ENCODE assay signal across 9 cellular contexts in genomic region chr15:78541744-78542034, GRCh38. TPM values are rescaled to one million over a fixed set of nuclear protein-coding genes. Genes with fewer than 3 reads are reported as not detected.
A peak's percentile ranks its signal among the peaks of the same experiment; 100 is the strongest.
DNase-seq lines count a peak whose midpoint lies in the region; ATAC-seq and TF ChIP-seq lines count a peak whose summit lies in the region.
"Had no signal": no experiment of that assay in that cellular context is flagged by ENCODE, and none has a peak within 500 bp of the region (broad histone marks: within the 10 kb centered on the region; RNA-seq: fewer than 3 reads in every experiment).

No MANE protein-coding gene starts in this region.

- H3K4me2 ChIP-seq in GM23248 (ENCODE audit: unreplicated experiment) = peak overlapping the region; percentile 86

- peak overlapping the region; percentile 89 for H3K9ac ChIP-seq in GM23248

- peak overlapping the region; percentile 87 to 96 (median 96) for H3K4me3 Mint-ChIP-seq in T-cell

- peaks cover 47% of the 10 kb centered on the region for H3K79me2 ChIP-seq in GM23248 (ENCODE audit: insufficient read depth)

- H3K4me1 Mint-ChIP-seq in T-cell = peaks cover 24 to 38% (median 35%) of the 10 kb centered on the region in 3 donors

- peak overlapping the region; percentile 98 for H3K27ac Mint-ChIP-seq in T-cell

- H3K4me1 ChIP-seq in GM23248 (ENCODE audit: insufficient read depth) (peaks cover 9% of the 10 kb centered on the region), sigmoid colon (peaks cover 0 to 29% (median 16%) of the 10 kb centered on the region in 4 donors)

- ATAC-seq in T-cell (replicated peaks in 1 of 4) (no peak), GM18511 (IDR thresholded peaks at IDR 0.05; ENCODE audit: unreplicated experiment) (no peak), HG03354 (IDR thresholded peaks at IDR 0.05; ENCODE audit: poor library complexity, severe bottlenecking, unreplicated experiment) (no peak)

- CTCF ChIA-PET in T-cell (lab: Charles Lee) = interaction anchor here in 1 of 2 donors (2.7 kb wide), 1 partner anchor 24 kb away, joined by 11 read pairs; the partner anchor contains the start of gene CHRNA5

- H3K27me3 ChIP-seq in GM23248 (replicated peaks; ENCODE audit: insufficient read depth) (no peaks in the 10 kb centered on the region), sigmoid colon (no peaks in the 10 kb centered on the region)

- H2AFZ ChIP-seq in GM23248 = peak overlapping the region; percentile 84

- H3K27ac ChIP-seq in GM23248 = peak overlapping the region; percentile 81
- peak overlapping the region in 3 of 4 donors; percentile 94 to 97 (median 96) for H3K27ac ChIP-seq in sigmoid colon

- no peaks in the 10 kb centered on the region for H4K20me1 ChIP-seq in GM23248 (ENCODE audit: insufficient read depth)

- no peak for TF ChIP-seq EP300 in sigmoid colon (IDR thresholded peaks at IDR 0.05)

- POLR2A ChIA-PET in T-cell (lab: Charles Lee) = no interaction called here

- H3K9me3 Mint-ChIP-seq in T-cell = no peaks in the 10 kb centered on the region

- no peaks in the 10 kb centered on the region for H3K27me3 Mint-ChIP-seq in T-cell

- H3K9me2 ChIP-seq in GM23248 (ENCODE audit: insufficient read depth) = no peaks in the 10 kb centered on the region

- intact Hi-C loops in sigmoid colon (cut with DNase I) = loop anchor here (2.0 kb wide), 2 partner anchors 23 to 35 kb away; partner anchors contain the start of genes CHRNA5 and HYKK

- no peak for TF ChIP-seq CTCF in fibroblast of pulmonary artery (IDR thresholded peaks at IDR 0.05; ENCODE audit: low read length, missing control alignments)
- no peak for TF ChIP-seq CTCF in sigmoid colon (IDR thresholded peaks at IDR 0.05)

- no peaks in the 10 kb centered on the region for H3F3A ChIP-seq in GM23248 (ENCODE audit: insufficient read depth)

- WGBS in GM23248 (ENCODE audit: low coverage in 1 of 2, low lambda C conversion rate in 2 of 2, missing lambda C conversion rate in 2 of 2), 2 experiments = 0 to 6% methylated on average over 1 of the region's 1 CpG
- 13 to 38% methylated on average over 1 of the region's 1 CpG for WGBS in sigmoid colon, 2 donors

- peak overlapping the region; percentile 84 for H3K4me3 ChIP-seq in GM23248
- peak overlapping the region; percentile 94 for H3K4me3 ChIP-seq in fibroblast of pulmonary artery (replicated peaks; ENCODE audit: low read depth, low read length)
- H3K4me3 ChIP-seq in sigmoid colon = peak overlapping the region; percentile 73 to 88 (median 78)

- no peak for TF ChIP-seq POLR2A in sigmoid colon (IDR thresholded peaks at IDR 0.05)

- in situ Hi-C loops in GM23248 (cut with MboI) = no loop called here

- peaks cover 34% of the 10 kb centered on the region for H3K36me3 ChIP-seq in GM23248 (ENCODE audit: low read depth)
- peaks cover 13 to 48% (median 25%) of the 10 kb centered on the region in 4 donors for H3K36me3 ChIP-seq in sigmoid colon

- DNase-seq in GM23248 (no peak), T-cell (no peak), fibroblast of pulmonary artery (ENCODE audit: low read depth) (no peak), sigmoid colon (no peak), AML-193 (lab: John Stamatoyannopoulos, UW) (no peak), C1 segment of cervical spinal cord (lab: John Stamatoyannopoulos, UW) (no peak)
- DNase-seq: NCI-H1694 had no signal

- peaks cover 22% of the 10 kb centered on the region for H3K36me3 Mint-ChIP-seq in T-cell

- H3K9me3 ChIP-seq in GM23248 (ENCODE audit: low read depth) (no peaks in the 10 kb centered on the region), sigmoid colon (no peaks in the 10 kb centered on the region)

RNA-seq across cellular contexts. Expression of gene PSMA4, which starts 1.4 kb away (rescaled TPM):
- total RNA-seq in GM23248 (2014; rRNA removed; shearing (Covaris generic)) = 177 and 201 TPM in 2 replicates
- polyA plus RNA-seq in GM23248 (2016; fragmentation: Nextera tagmentation; extraction: Ambion mirVana) = 246 and 250 TPM in 2 replicates
- total RNA-seq in T-cell = 10 to 100 TPM; 54.5 to 87.0 (median 80.7) TPM
- 100 to 1,000 TPM in 3 of 4 donors, 10 to 100 TPM in 1; 90.8 to 173 (median 157) TPM for total RNA-seq in sigmoid colon
- polyA plus RNA-seq in sigmoid colon = 100 to 1,000 TPM; 249 to 390 (median 269) TPM

RNA-seq across cellular contexts. Expression of gene CHRNA5, which starts 23.6 kb away (rescaled TPM):
- total RNA-seq in GM23248 (2014; rRNA removed; shearing (Covaris generic)) = under 0.01 and 1.3 TPM in 2 replicates
- polyA plus RNA-seq in GM23248 (2016; fragmentation: Nextera tagmentation; extraction: Ambion mirVana) (0.24 and 0.74 TPM in 2 replicates), sigmoid colon (1 to 10 TPM in 2 of 3 donors, under 1 TPM in 1; 0.92 to 3.8 (median 1.8) TPM)
- total RNA-seq in T-cell (1 to 10 TPM in 1 of 5 donors, under 1 TPM in 4; 0.37 to 1.1 (median 0.57) TPM), sigmoid colon (1 to 10 TPM; 1.2 to 3.0 (median 1.7) TPM)

RNA-seq across cellular contexts. Expression of gene HYKK, which starts 34.3 kb away (rescaled TPM):
- 3.2 and 3.9 TPM in 2 replicates for total RNA-seq in GM23248 (2014; rRNA removed; shearing (Covaris generic))
- polyA plus RNA-seq in GM23248 (2016; fragmentation: Nextera tagmentation; extraction: Ambion mirVana) = 2.1 and 2.4 TPM in 2 replicates
- total RNA-seq in T-cell = 1 to 10 TPM; 1.7 to 4.6 (median 4.0) TPM
- total RNA-seq in sigmoid colon = 10 to 100 TPM in 3 of 4 donors, 1 to 10 TPM in 1; 9.1 to 17.8 (median 15.0) TPM
- 1 to 10 TPM; 4.0 to 7.2 (median 4.9) TPM for polyA plus RNA-seq in sigmoid colon
